19 cellular contexts compared by ENCODE assay signal in genomic region chr16:2287916-2288547, GRCh38. TPM values are rescaled to one million over a fixed set of nuclear protein-coding genes. Genes with fewer than 3 reads are reported as not detected.
DNase-seq lines count a peak whose midpoint lies in the region; ATAC-seq, FAIRE-seq and TF ChIP-seq lines count a peak whose summit lies in the region.
"Had no signal": no experiment of that assay in that cellular context is flagged by ENCODE, and none has a peak within 500 bp of the region (broad histone marks: within the 10 kb centered on the region; RNA-seq: fewer than 3 reads in every experiment).

No MANE protein-coding gene starts in this region.

- TF ChIP-seq CTCF in spleen (IDR thresholded peaks at IDR 0.05 in 8 of 11, conservative IDR thresholded peaks at IDR 0.05 in 3 of 11) (no peak), thyroid gland (IDR thresholded peaks at IDR 0.05) (no peak)

- WGBS in spleen, 5 donors, result 88 to 92% (median 90%) methylated on average over 7 to 35 of the region's 35 CpGs
- 92 to 94% methylated on average over 12 to 25 of the region's 35 CpGs for WGBS in thyroid gland, 2 donors

- H4K20me1 ChIP-seq in BLaER1 treated with 17β-estradiol and CSF1 and Interleukin-3, amounts not matched to agents 10 nM and 100 nM, result no peaks in the 10 kb centered on the region; a peak in 2 of 22 replicates

- ATAC-seq in GM19035 (IDR thresholded peaks at IDR 0.05; ENCODE audit: unreplicated experiment), result no peak
- ATAC-seq: HepG2 had no signal

- intact Hi-C loops in spleen (cut with DNase I; ENCODE audit: low total_unique reads), result no loop called here
- intact Hi-C loops in thyroid gland (cut with DNase I), result no loop called here

- DNase-seq in RPMI8226, result peak; percentile 37
- peak; percentile 45 for DNase-seq in islet precursor cell
- DNase-seq in spleen, result peak; percentile 61
- no peak for DNase-seq in HTR-8/SVneo (ENCODE audit: insufficient read length, low spot score)
- DNase-seq in thyroid gland, result no peak
- DNase-seq: Caco-2; CD4-positive, alpha-beta T cell; DMS79; GM23248; KG1 had no signal

- no peak overlapping the region for H3K9ac ChIP-seq in BLaER1 treated with 17β-estradiol and CSF1 and Interleukin-3, amounts not matched to agents 10 nM and 100 nM
- H3K9ac ChIP-seq: GM23248 had no signal

- no peak overlapping the region for H3K4me3 ChIP-seq in BLaER1 treated with 17β-estradiol and CSF1 and Interleukin-3, amounts not matched to agents 10 nM and 100 nM
- H3K4me3 ChIP-seq in spleen (no peak overlapping the region), thyroid gland (replicated peaks in 1 of 3) (no peak overlapping the region)
- H3K4me3 ChIP-seq: GM23248 had no signal

- H3K27me3 ChIP-seq in BLaER1 treated with 17β-estradiol and CSF1 and Interleukin-3, amounts not matched to agents 10 nM and 100 nM, result no peaks in the 10 kb centered on the region
- no peaks in the 10 kb centered on the region for H3K27me3 ChIP-seq in spleen (replicated peaks in 1 of 7)
- H3K27me3 ChIP-seq in thyroid gland, result no peaks in the 10 kb centered on the region

- H3K4me1 ChIP-seq in BLaER1 treated with 17β-estradiol and CSF1 and Interleukin-3, amounts not matched to agents 10 nM and 100 nM, result peaks cover 0 to 18% (median 12%) of the 10 kb centered on the region in 10 experiments; a peak in 15 of 20 replicates
- H3K4me1 ChIP-seq in spleen (no peaks in the 10 kb centered on the region), thyroid gland (no peaks in the 10 kb centered on the region)
- H3K4me1 ChIP-seq: Caco-2 had no signal

- FAIRE-seq in HTR-8/SVneo (lab: Jason Lieb, UNC), result no peak
- FAIRE-seq: D721Med, GM12892, GM18507, H54, HepG2 had no signal

- peak overlapping the region in 1 of 11 experiments; percentile 23; a peak in 1 of 22 replicates for H3K27ac ChIP-seq in BLaER1 treated with 17β-estradiol and CSF1 and Interleukin-3, amounts not matched to agents 10 nM and 100 nM
- H3K27ac ChIP-seq in spleen (no peak overlapping the region), thyroid gland (no peak overlapping the region)
- H3K27ac ChIP-seq: C4-2B, GM23248 had no signal

- peak overlapping the region in 9 of 11 experiments; percentile 31 to 58 (median 40); a peak in 11 of 22 replicates for H3K4me2 ChIP-seq in BLaER1 treated with 17β-estradiol and CSF1 and Interleukin-3, amounts not matched to agents 10 nM and 100 nM

- H3K9me3 ChIP-seq in BLaER1 treated with 17β-estradiol and CSF1 and Interleukin-3, amounts not matched to agents 10 nM and 100 nM (replicated peaks in 1 of 11), result no peaks in the 10 kb centered on the region
- no peaks in the 10 kb centered on the region for H3K9me3 ChIP-seq in spleen
- H3K9me3 ChIP-seq in thyroid gland, result no peaks in the 10 kb centered on the region
- H3K9me3 ChIP-seq: Caco-2 had no signal

- H3K36me3 ChIP-seq in BLaER1 treated with 17β-estradiol and CSF1 and Interleukin-3, amounts not matched to agents 10 nM and 100 nM, result peaks cover 0 to 15% (median 0%) of the 10 kb centered on the region in 11 experiments; a peak in 5 of 22 replicates
- peaks cover 0 to 86% (median 14%) of the 10 kb centered on the region in 6 donors for H3K36me3 ChIP-seq in spleen
- H3K36me3 ChIP-seq in thyroid gland, result peaks cover 32 to 70% of the 10 kb centered on the region in 2 donors

- no peak for TF ChIP-seq POLR2A in spleen (IDR thresholded peaks at IDR 0.05)
- TF ChIP-seq POLR2A in thyroid gland (IDR thresholded peaks at IDR 0.05), result no peak

RNA-seq across cellular contexts. Expression of gene RNPS1, which starts 20.1 kb away (rescaled TPM):
- total RNA-seq in spleen (100 to 1,000 TPM; 119 to 153 (median 132) TPM), thyroid gland (100 to 1,000 TPM; 127 to 158 (median 141) TPM)
- polyA plus RNA-seq in spleen, result 100 to 1,000 TPM; 123 to 180 (median 125) TPM

RNA-seq across cellular contexts. Expression of gene ECI1, which starts 36.6 kb away (rescaled TPM):
- total RNA-seq in spleen (10 to 100 TPM; 20.6 to 35.2 (median 29.0) TPM), thyroid gland (100 to 1,000 TPM; 104 to 208 (median 169) TPM)
- polyA plus RNA-seq in spleen, result 10 to 100 TPM; 42.0 to 54.8 (median 51.6) TPM

RNA-seq across cellular contexts. Expression of gene DNASE1L2, which starts 51.8 kb away (rescaled TPM):
- total RNA-seq in spleen (1 to 10 TPM in 4 of 7 donors, under 1 TPM in 3; 0.72 to 1.7 (median 1.3) TPM), thyroid gland (1 to 10 TPM in 3 of 4 donors, under 1 TPM in 1; 0.88 to 4.5 (median 1.4) TPM)
- polyA plus RNA-seq in spleen, result 1 to 10 TPM in 2 of 3 donors, under 1 TPM in 1; 0.59 to 2.2 (median 1.2) TPM
- total RNA-seq: GM23248 had no signal
- polyA plus RNA-seq: IgD-negative memory B cell had no signal

RNA-seq across cellular contexts. Expression of gene ABCA3, which starts 52.5 kb away (rescaled TPM):
- total RNA-seq in spleen (10 to 100 TPM in 1 of 7 donors, 1 to 10 TPM in 6; 6.5 to 12.6 (median 7.3) TPM), thyroid gland (10 to 100 TPM; 36.5 to 66.7 (median 60.4) TPM)
- 1 to 10 TPM; 2.5 to 5.5 (median 2.5) TPM for polyA plus RNA-seq in spleen

Comparison
In these comparisons a context has a peak if more than half of its experiments do, and no peak if none do; other contexts are left out.
1. DNase-seq: peak in RPMI8226 (single experiment), islet precursor cell (single experiment) and spleen (single experiment); none in HTR-8/SVneo (single experiment) and thyroid gland (0 of 2).